25 cellular contexts compared by ENCODE assay signal in the genomic region with DNA sequence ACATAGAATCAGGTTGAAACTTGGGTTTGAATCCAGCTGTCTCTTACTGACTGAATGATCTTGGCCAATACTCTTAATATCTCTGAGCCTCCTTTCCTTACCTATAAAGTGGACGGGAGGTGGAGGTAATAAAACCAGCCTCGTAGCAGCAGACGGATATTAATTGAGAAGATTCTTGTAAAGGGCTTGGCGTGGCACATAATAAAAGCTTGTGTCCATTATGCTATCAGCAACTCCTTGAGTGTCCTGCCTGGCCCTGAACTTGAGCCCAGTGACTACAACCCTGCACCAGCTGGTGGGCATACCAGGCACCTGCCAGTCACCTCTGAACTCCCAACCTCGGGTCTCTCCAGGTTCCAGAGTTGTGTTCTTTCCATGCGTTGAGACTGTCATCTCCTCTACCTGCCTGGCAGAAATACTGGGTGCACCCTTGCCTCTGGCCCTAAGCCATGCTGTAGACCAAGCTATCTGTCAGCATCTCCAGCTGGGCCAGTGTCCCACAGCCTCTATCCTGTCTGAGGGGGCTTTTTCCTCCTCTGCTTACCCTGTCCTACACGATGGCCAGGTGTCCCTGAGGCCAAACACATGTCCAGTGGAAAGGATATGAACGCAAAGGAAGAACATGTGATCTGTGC. TPM values are rescaled to one million over a fixed set of nuclear protein-coding genes. Genes with fewer than 3 reads are reported as not detected.
"Had no signal": no experiment of that assay in that cellular context is flagged by ENCODE, and none has a peak within 500 bp of the region (broad histone marks: within the 10 kb centered on the region; RNA-seq: fewer than 3 reads in every experiment).

No MANE protein-coding gene starts in this region.

- H3K36me3 Mint-ChIP-seq: immature natural killer cell, mesothelial cell of epicardium, type B pancreatic cell had no signal

- H3K27me3 ChIP-seq: body of pancreas, left lung had no signal

- H3K9me3 ChIP-seq: body of pancreas, left lung, thoracic aorta had no signal

- H3K4me1 ChIP-seq: parathyroid adenoma had no signal

- H3K4me3 ChIP-seq: body of pancreas, left lung, SK-N-MC, skin epidermis, thoracic aorta had no signal

- H3K27ac ChIP-seq: left lung, parathyroid adenoma, SK-N-MC, skin epidermis, thoracic aorta, WERI-Rb-1 had no signal

- H3K4me3 Mint-ChIP-seq: dendritic cell treated with granulocyte-macrophage colony-stimulating factor and Interleukin-4, amounts not matched to agents 40 ng/mL and 50 ng/mL, for 4 days; immature natural killer cell; mesothelial cell of epicardium; nephron; T-helper 2 cell treated with Interferon-gamma antibody and Interleukin-4, amounts not matched to agents 5 μg/mL and 100 μg/mL, for 36 hours; type B pancreatic cell had no signal

- H3K27ac Mint-ChIP-seq: dendritic cell treated with granulocyte-macrophage colony-stimulating factor and Interleukin-4, amounts not matched to agents 40 ng/mL and 50 ng/mL, for 4 days; mesothelial cell of epicardium; T-helper 2 cell treated with Interferon-gamma antibody and Interleukin-4, amounts not matched to agents 5 μg/mL and 100 μg/mL, for 36 hours; type B pancreatic cell had no signal

- DNase-seq: activated CD4-positive, alpha-beta T cell treated with anti-CD3 and anti-CD28 coated beads, Interleukin-2, amount 50 U/mL, for 48 hours; activated CD4-positive, CD25-positive, alpha-beta regulatory T cell treated with anti-CD3 and anti-CD28 coated beads, Interleukin-2, amount 50 U/mL, for 72 hours; activated naive CD4-positive, alpha-beta T cell treated with Interleukin-2 at 50 U/mL for 16 hours; activated T-cell treated with anti-CD3 and anti-CD28 coated beads, Interleukin-2, amount 50 U/mL, for 48 hours; anterior cingulate cortex; effector CD4-positive, alpha-beta T cell; foreskin melanocyte; immature natural killer cell; stimulated activated naive CD4-positive, alpha-beta T cell; WERI-Rb-1 had no signal

- H3K9me3 Mint-ChIP-seq: dendritic cell treated with granulocyte-macrophage colony-stimulating factor and Interleukin-4, amounts not matched to agents 40 ng/mL and 50 ng/mL, for 4 days; immature natural killer cell; nephron; T-helper 2 cell treated with Interferon-gamma antibody and Interleukin-4, amounts not matched to agents 5 μg/mL and 100 μg/mL, for 36 hours; type B pancreatic cell had no signal

- H2AFZ ChIP-seq: parathyroid adenoma had no signal

- H3K4me1 Mint-ChIP-seq: immature natural killer cell had no signal

- H3K9ac ChIP-seq: parathyroid adenoma had no signal

- H3K79me2 ChIP-seq: parathyroid adenoma had no signal

- H3K36me3 ChIP-seq: left lung, thoracic aorta, WERI-Rb-1 had no signal

RNA-seq across cellular contexts. Expression of gene CAPN13, which starts 9.7 kb away (rescaled TPM):
- total RNA-seq: cardiac septum, kidney epithelial cell, lung microvascular endothelial cell, mesothelial cell of epicardium, pulmonary artery endothelial cell had no signal
- polyA plus RNA-seq: immature natural killer cell had no signal
